In genomic region chr1:12921750-12922149, GRCh38 we compare ENCODE assay signal across 1 cellular context.
A peak's percentile ranks its signal among the peaks of the same experiment; 100 is the strongest.
TF ChIP-seq lines count a peak whose summit lies in the region.

No MANE protein-coding gene starts in this region.

TF ChIP-seq in HepG2, 621 proteins besides CTCF, POLR2A, EP300 and RAD21:
- 0 out of 2 replicates have a peak, but pooled peaks have one; percentile 4 for TF ChIP-seq STAG1 (CRISPR knock-in tag; IDR thresholded peaks at IDR 0.05)
